Comparison of ENCODE assay signal across 8 cellular contexts in genomic region chr6:44234101-44235090, GRCh38. TPM values are rescaled to one million over a fixed set of nuclear protein-coding genes. Genes with fewer than 3 reads are reported as not detected.
A peak's percentile ranks its signal among the peaks of the same experiment; 100 is the strongest.
DNase-seq lines count a peak whose midpoint lies in the region; ATAC-seq and TF ChIP-seq lines count a peak whose summit lies in the region.

No MANE protein-coding gene starts in this region.

- H3K9me3 ChIP-seq in SJCRH30 (replicated peaks) (no peaks in the 10 kb centered on the region), esophagus (ENCODE audit: control insufficient read depth in 2 of 2, insufficient read depth in 1 of 2, low read depth in 1 of 2, low read length in 1 of 2) (no peaks in the 10 kb centered on the region), mucosa of stomach (ENCODE audit: control insufficient read depth, low read length) (no peaks in the 10 kb centered on the region)

- 28 to 33% methylated on average over 6 of the region's 6 CpGs for WGBS in esophagus, 2 donors

- H3K4me3 ChIP-seq in AG09309 (ENCODE audit: control insufficient read depth, low read depth, low read length): no peak overlapping the region
- no peak overlapping the region for H3K4me3 ChIP-seq in SJCRH30
- H3K4me3 ChIP-seq in esophagus (ENCODE audit: low read depth in 1 of 2, low read length in 2 of 2): no peak overlapping the region
- no peak overlapping the region for H3K4me3 ChIP-seq in mucosa of stomach (ENCODE audit: low read length)

- DNase-seq in AG09309 (ENCODE audit: low read depth) (no peak), GM20000 (ENCODE audit: low spot score) (peak; percentile 74), SJCRH30 (peak; percentile 54 to 68), GOT3 (lab: John Stamatoyannopoulos, UW) (no peak)
- DNase-seq in activated T-cell treated with anti-CD3 and anti-CD28 coated beads, Interleukin-2, amount 50 U/mL, for 1 hour: no peak

- H3K36me3 ChIP-seq in SJCRH30 (peaks cover 26% of the 10 kb centered on the region), esophagus (ENCODE audit: control insufficient read depth in 2 of 2, insufficient read depth in 2 of 2, low read length in 1 of 2) (peaks cover 0 to 6% of the 10 kb centered on the region in 2 donors), mucosa of stomach (ENCODE audit: control insufficient read depth, insufficient read depth, low read length) (no peaks in the 10 kb centered on the region)

- peak; percentile 81 for TF ChIP-seq CTCF in AG09309 (IDR thresholded peaks at IDR 0.05; ENCODE audit: control insufficient read depth, insufficient read depth, low read depth, low read length, missing control alignments)
- peak; percentile 63 for TF ChIP-seq CTCF in GM20000 (IDR thresholded peaks at IDR 0.05; ENCODE audit: extremely low read depth, missing control alignments)

- H3K27me3 ChIP-seq in SJCRH30: no peaks in the 10 kb centered on the region
- no peaks in the 10 kb centered on the region for H3K27me3 ChIP-seq in esophagus (ENCODE audit: control insufficient read depth in 1 of 2, insufficient read depth in 2 of 2, low read length in 2 of 2)
- no peaks in the 10 kb centered on the region for H3K27me3 ChIP-seq in mucosa of stomach (ENCODE audit: control insufficient read depth, insufficient read depth, low read length)

- no peak for ATAC-seq in HG03175 (IDR thresholded peaks at IDR 0.05; ENCODE audit: unreplicated experiment)

- H3K27ac ChIP-seq in SJCRH30: no peak overlapping the region
- peak overlapping the region; percentile 78 to 84 for H3K27ac ChIP-seq in esophagus (ENCODE audit: low read depth in 2 of 2, low read length in 1 of 2)

- peaks cover 6% of the 10 kb centered on the region for H3K4me1 ChIP-seq in SJCRH30
- H3K4me1 ChIP-seq in esophagus (ENCODE audit: control insufficient read depth in 2 of 2, insufficient read depth in 2 of 2, low read length in 1 of 2): peaks cover 0 to 8% of the 10 kb centered on the region in 2 donors
- peaks cover 24% of the 10 kb centered on the region for H3K4me1 ChIP-seq in mucosa of stomach (ENCODE audit: control insufficient read depth, insufficient read depth, low read length)

- peak overlapping the region; percentile 3 for H3K9ac ChIP-seq in mucosa of stomach (ENCODE audit: low read length)

RNA-seq across cellular contexts. Expression of gene SLC29A1, which starts 11.0 kb away (rescaled TPM):
- total RNA-seq in SJCRH30 (2014; rRNA removed; shearing (Covaris generic)): 102 and 109 TPM in 2 replicates
- 10 to 100 TPM; 11.6 to 18.5 TPM for polyA plus RNA-seq in esophagus

RNA-seq across cellular contexts. Expression of gene HSP90AB1, which starts 12.5 kb away (rescaled TPM):
- 1,351 and 1,358 TPM in 2 replicates for total RNA-seq in SJCRH30 (2014; rRNA removed; shearing (Covaris generic))
- 100 to 1,000 TPM; 129 to 403 TPM for polyA plus RNA-seq in esophagus

RNA-seq across cellular contexts. Expression of gene MYMX, which starts 17.7 kb away (rescaled TPM):
- total RNA-seq in SJCRH30 (2014; rRNA removed; shearing (Covaris generic)): 106 and 116 TPM in 2 replicates
- polyA plus RNA-seq in esophagus: under 1 TPM in 1 of 2 donors, not detected in 1; 0.05 TPM

RNA-seq across cellular contexts. Expression of gene SLC35B2, which starts 22.9 kb away (rescaled TPM):
- 27.8 and 28.5 TPM in 2 replicates for total RNA-seq in SJCRH30 (2014; rRNA removed; shearing (Covaris generic))
- polyA plus RNA-seq in esophagus: 10 to 100 TPM in 1 of 2 donors, 1 to 10 TPM in 1; 4.3 to 13.0 TPM

RNA-seq across cellular contexts. Expression of gene NFKBIE, which starts 31.0 kb away (rescaled TPM):
- 7.8 and 9.6 TPM in 2 replicates for total RNA-seq in SJCRH30 (2014; rRNA removed; shearing (Covaris generic))
- 1 to 10 TPM; 3.8 to 8.1 TPM for polyA plus RNA-seq in esophagus

Comparison
In these comparisons a context has a peak if more than half of its experiments do, and no peak if none do; other contexts are left out.
1. DNase-seq: peak in GM20000 (single experiment) and SJCRH30 (2 of 2); none in AG09309 (single experiment), GOT3 (single experiment) and activated T-cell treated with anti-CD3 and anti-CD28 coated beads, Interleukin-2, amount 50 U/mL, for 1 hour (single experiment).